Comparison of ENCODE assay signal across 33 cellular contexts in the genomic region with DNA sequence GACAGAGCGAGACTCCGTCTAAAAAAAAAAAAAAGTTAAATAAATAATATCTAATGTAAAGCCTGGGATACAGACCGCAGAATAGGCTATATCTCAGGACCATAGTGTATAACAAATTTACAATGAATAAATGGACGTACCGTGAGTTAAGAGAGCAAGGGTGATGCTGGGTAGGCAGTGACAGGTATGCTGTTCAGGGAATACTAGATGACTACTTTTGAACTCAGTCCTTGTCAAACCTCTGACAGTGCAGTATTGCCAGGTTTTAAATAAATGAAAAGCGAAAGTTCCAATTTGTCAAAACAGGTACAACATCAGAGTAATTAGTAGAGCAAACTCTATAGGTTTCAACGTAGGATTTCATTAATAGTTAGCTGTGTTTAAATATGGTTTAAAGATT.
"Had no signal": no experiment of that assay in that cellular context is flagged by ENCODE, and none has a peak within 500 bp of the region (broad histone marks: within the 10 kb centered on the region; RNA-seq: fewer than 3 reads in every experiment).

No MANE protein-coding gene starts in this region.

- H3K36me3 ChIP-seq: brain microvascular endothelial cell had no signal

- H3K27ac ChIP-seq: adrenal gland, body of pancreas, brain microvascular endothelial cell, breast epithelium, VCaP had no signal

- DNase-seq: activated B cell treated with CpG ODN at 0.5 μM for 24 hours; activated CD4-positive, alpha-beta memory T cell treated with anti-CD3 and anti-CD28 coated beads for 36 hours; activated CD4-positive, alpha-beta T cell treated with anti-CD3 and anti-CD28 coated beads for 4 hours; activated CD4-positive, alpha-beta T cell treated with anti-CD3 and anti-CD28 coated beads, Interleukin-2, amount 10 ng/mL, durations not matched to agents 24 days and 14 days; activated CD4-positive, alpha-beta T cell treated with anti-CD3 and anti-CD28 coated beads, Interleukin-2, amount 50 U/mL, for 1 hour; activated CD4-positive, alpha-beta T cell treated with anti-CD3 and anti-CD28 coated beads, Interleukin-2, amount 50 U/mL, for 4 hours; activated CD4-positive, CD25-positive, alpha-beta regulatory T cell treated with anti-CD3 and anti-CD28 coated beads, Interleukin-2, amount 50 U/mL, for 72 hours; activated CD8-positive, alpha-beta memory T cell treated with anti-CD3 and anti-CD28 coated beads for 24 hours; activated CD8-positive, alpha-beta memory T cell treated with anti-CD3 and anti-CD28 coated beads, Interleukin-2, amount 10 ng/mL, durations not matched to agents 7 days and 5 days; activated CD8-positive, alpha-beta memory T cell treated with anti-CD3 and anti-CD28 coated beads, Interleukin-2, amount 50 U/mL, for 48 hours; activated CD8-positive, alpha-beta T cell treated with anti-CD3 and anti-CD28 coated beads for 36 hours; activated effector memory CD4-positive, alpha-beta T cell treated with Interleukin-2 at 50 U/mL for 16 hours; activated gamma-delta T cell treated with Interleukin-2 at 50 U/mL for 16 hours; activated naive CD4-positive, alpha-beta T cell; activated naive CD4-positive, alpha-beta T cell treated with anti-CD3 and anti-CD28 coated beads for 36 hours; activated naive CD4-positive, alpha-beta T cell treated with anti-CD3 and anti-CD28 coated beads, Interleukin-2, amount 50 U/mL, for 16 hours; activated naive CD8-positive, alpha-beta T cell treated with anti-CD3 and anti-CD28 coated beads for 36 hours; activated T-cell treated with anti-CD3 and anti-CD28 coated beads, Interleukin-2, amount 50 U/mL, for 24 hours; activated T-cell treated with anti-CD3 and anti-CD28 coated beads, Interleukin-2, amount 50 U/mL, for 48 hours; adrenal gland; amniotic stem cell; aorta; body of pancreas; brain microvascular endothelial cell; central memory CD4-positive, alpha-beta T cell; T-helper 1 cell; T-helper 2 cell; T-helper 9 cell had no signal

- FAIRE-seq: astrocyte, TTC549 had no signal

- H3K4me1 ChIP-seq: adrenal gland, body of pancreas, breast epithelium had no signal

- ATAC-seq: activated CD8-positive, alpha-beta memory T cell treated with anti-CD3 and anti-CD28 coated beads, Interleukin-2, amount 10 ng/mL, durations not matched to agents 7 days and 5 days; activated CD8-positive, alpha-beta T cell treated with anti-CD3 and anti-CD28 coated beads for 36 hours; activated naive CD4-positive, alpha-beta T cell treated with anti-CD3 and anti-CD28 coated beads, Interleukin-2, amount 50 U/mL, for 72 hours; body of pancreas had no signal

- H3K9me3 ChIP-seq: adrenal gland, body of pancreas, breast epithelium had no signal

- H3K4me3 ChIP-seq: adrenal gland, body of pancreas, breast epithelium had no signal

- H3K27me3 ChIP-seq: adrenal gland, body of pancreas, brain microvascular endothelial cell, breast epithelium had no signal
